ENCODE assay signal across 8 cellular contexts in the genomic region with DNA sequence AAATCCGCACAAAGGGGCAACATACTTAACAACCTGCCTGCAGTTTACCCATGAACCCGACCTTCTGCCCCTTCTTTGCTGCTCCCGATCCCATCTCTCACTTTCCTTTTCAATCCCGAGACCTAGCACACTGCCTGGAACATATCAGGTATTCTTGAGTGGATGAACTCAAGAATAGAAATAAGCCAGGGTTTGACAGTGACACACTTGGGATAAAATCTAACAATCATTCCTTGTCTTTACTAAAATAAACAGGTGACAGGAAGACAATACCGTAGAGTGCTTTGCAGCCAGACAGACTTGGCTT. TPM values are rescaled to one million over a fixed set of nuclear protein-coding genes. Genes with fewer than 3 reads are reported as not detected.
DNase-seq lines count a peak whose midpoint lies in the region; ATAC-seq and TF ChIP-seq lines count a peak whose summit lies in the region.

No MANE protein-coding gene starts in this region.

- H3K4me3 ChIP-seq in BJ (ENCODE audit: low read depth, low read length) (peak overlapping the region; percentile 89), Loucy (ENCODE audit: low read length, poor library complexity, severe bottlenecking) (peak overlapping the region; percentile 82), duodenal mucosa (ENCODE audit: low read depth in 1 of 2, low read length in 2 of 2) (peak overlapping the region; percentile 90 to 99)

- CTCF ChIA-PET in BJ (lab: Yijun Ruan, JAX) = interaction anchor here (0.7 to 1.4 kb wide), 4 partner anchors 45 to 333 kb away, joined by 4 to 5 read pairs (median 4); a partner anchor contains a TSS

- H3K36me3 Mint-ChIP-seq in nephron progenitor cell (ENCODE audit: low read depth) = peaks cover 10% of the 10 kb centered on the region

- H3K9me2 ChIP-seq in Loucy (replicated peaks; ENCODE audit: low read depth, low read length) = no peaks in the 10 kb centered on the region

- H3K4me1 ChIP-seq in Loucy (ENCODE audit: insufficient read depth, low read length, poor library complexity, severe bottlenecking) (peaks cover 33% of the 10 kb centered on the region), duodenal mucosa (ENCODE audit: control insufficient read depth in 1 of 2, insufficient read depth in 2 of 2, low read length in 2 of 2) (peaks cover 9 to 17% of the 10 kb centered on the region in 2 donors)

- peak overlapping the region; percentile 99 for H3K4me3 Mint-ChIP-seq in nephron progenitor cell

- no peak overlapping the region for H2AFZ ChIP-seq in Loucy (ENCODE audit: low read length)

- ATAC-seq in HG03460 (IDR thresholded peaks at IDR 0.05; ENCODE audit: unreplicated experiment) (no peak), HG02678 (IDR thresholded peaks at IDR 0.05; ENCODE audit: unreplicated experiment) (no peak)

- peaks cover 74% of the 10 kb centered on the region for H3K79me2 ChIP-seq in Loucy (ENCODE audit: insufficient read depth, low read length)

- DNase-seq in BJ (ENCODE audit: low read depth) = no peak
- DNase-seq in nephron progenitor cell = no peak
- no peak for DNase-seq in 8988T
- DNase-seq in GM19238 (ENCODE audit: insufficient read length, low spot score) = no peak

- no peaks in the 10 kb centered on the region for H3K9me3 Mint-ChIP-seq in nephron progenitor cell

- peak overlapping the region; percentile 89 for H3K4me2 ChIP-seq in Loucy (ENCODE audit: low read depth, low read length, poor library complexity, severe bottlenecking)

- peaks cover 3% of the 10 kb centered on the region for H3K27me3 Mint-ChIP-seq in nephron progenitor cell (ENCODE audit: low read depth, poor library complexity)

- POLR2A ChIA-PET in BJ (lab: Charles Lee) = no interaction called here

- H3K9ac ChIP-seq in Loucy (ENCODE audit: low read depth, low read length, poor library complexity, severe bottlenecking) (peak overlapping the region; percentile 74), duodenal mucosa (ENCODE audit: low read depth in 1 of 2, low read length in 2 of 2) (peak overlapping the region; percentile 71 to 92)

- H3K27me3 ChIP-seq in BJ (ENCODE audit: control insufficient read depth, insufficient read depth, low read length) = no peaks in the 10 kb centered on the region
- no peaks in the 10 kb centered on the region for H3K27me3 ChIP-seq in Loucy (ENCODE audit: insufficient read depth, low read length, poor library complexity, severe bottlenecking)
- H3K27me3 ChIP-seq in duodenal mucosa (ENCODE audit: control insufficient read depth in 1 of 2, insufficient read depth in 2 of 2, low read length in 2 of 2) = no peaks in the 10 kb centered on the region

- peaks cover 31% of the 10 kb centered on the region for H3K4me1 Mint-ChIP-seq in nephron progenitor cell

- peak overlapping the region; percentile 24 for H3K27ac Mint-ChIP-seq in nephron progenitor cell

- H3K9me3 ChIP-seq in Loucy (ENCODE audit: insufficient read depth, low read depth, low read length) = no peaks in the 10 kb centered on the region
- H3K9me3 ChIP-seq in duodenal mucosa (ENCODE audit: control insufficient read depth in 1 of 2, low read length in 2 of 2) = no peaks in the 10 kb centered on the region

- no peak for TF ChIP-seq CTCF in BJ (IDR thresholded peaks at IDR 0.05; ENCODE audit: insufficient read depth, low read depth, low read length)
- no peak for TF ChIP-seq CTCF in Loucy (conservative IDR thresholded peaks at IDR 0.05; ENCODE audit: low read length)
- TF ChIP-seq CTCF in nephron progenitor cell (IDR thresholded peaks at IDR 0.05) = no peak

- no peak overlapping the region for H3K27ac ChIP-seq in duodenal mucosa (ENCODE audit: low read depth, low read length)

- H3F3A ChIP-seq in Loucy (ENCODE audit: low read depth) = no peaks in the 10 kb centered on the region

- peaks cover 6% of the 10 kb centered on the region for H3K36me3 ChIP-seq in BJ (ENCODE audit: control insufficient read depth, insufficient read depth, low read length)
- peaks cover 13% of the 10 kb centered on the region; the same call in 1 of the 2 replicates for H3K36me3 ChIP-seq in Loucy (ENCODE audit: insufficient read depth, low read length)
- peaks cover 10 to 26% of the 10 kb centered on the region in 2 donors for H3K36me3 ChIP-seq in duodenal mucosa (ENCODE audit: control insufficient read depth in 1 of 2, insufficient read depth in 2 of 2, low read length in 2 of 2)

- H4K20me1 ChIP-seq in Loucy (ENCODE audit: insufficient read depth, low read length, poor library complexity, severe bottlenecking) = peaks cover 25% of the 10 kb centered on the region

RNA-seq across cellular contexts. Expression of a gene that starts 1.0 kb away (rescaled TPM):
- polyA plus RNA-seq in BJ (2011; rRNA removed) = 129 and 135 TPM in 2 replicates
- polyA minus RNA-seq in BJ (2011; rRNA and poly(A)+ RNA removed) = 58.0 and 133 TPM in 2 replicates

RNA-seq across cellular contexts. Expression of a gene that starts 1.7 kb away (rescaled TPM):
- 12.9 and 13.8 TPM in 2 replicates for polyA plus RNA-seq in BJ (2011; rRNA removed)
- 8.1 and 12.1 TPM in 2 replicates for polyA minus RNA-seq in BJ (2011; rRNA and poly(A)+ RNA removed)

RNA-seq across cellular contexts. Expression of a gene that starts 30.5 kb away (rescaled TPM):
- polyA plus RNA-seq in BJ (2011; rRNA removed) = 14.9 and 16.3 TPM in 2 replicates
- 10.2 and 14.1 TPM in 2 replicates for polyA minus RNA-seq in BJ (2011; rRNA and poly(A)+ RNA removed)

RNA-seq across cellular contexts. Expression of a gene that starts 45.7 kb away (rescaled TPM):
- polyA plus RNA-seq in BJ (2011; rRNA removed) = 35.5 and 43.5 TPM in 2 replicates
- 6.5 and 9.1 TPM in 2 replicates for polyA minus RNA-seq in BJ (2011; rRNA and poly(A)+ RNA removed)

RNA-seq across cellular contexts. Expression of a gene that starts 46.2 kb away (rescaled TPM):
- 0.05 TPM in 1 of 2 replicates, not detected in the other for polyA plus RNA-seq in BJ (2011; rRNA removed)
- polyA minus RNA-seq in BJ (2011; rRNA and poly(A)+ RNA removed) = not detected in 2 replicates
